Comparison of ENCODE assay signal across 8 cellular contexts in the genomic region with DNA sequence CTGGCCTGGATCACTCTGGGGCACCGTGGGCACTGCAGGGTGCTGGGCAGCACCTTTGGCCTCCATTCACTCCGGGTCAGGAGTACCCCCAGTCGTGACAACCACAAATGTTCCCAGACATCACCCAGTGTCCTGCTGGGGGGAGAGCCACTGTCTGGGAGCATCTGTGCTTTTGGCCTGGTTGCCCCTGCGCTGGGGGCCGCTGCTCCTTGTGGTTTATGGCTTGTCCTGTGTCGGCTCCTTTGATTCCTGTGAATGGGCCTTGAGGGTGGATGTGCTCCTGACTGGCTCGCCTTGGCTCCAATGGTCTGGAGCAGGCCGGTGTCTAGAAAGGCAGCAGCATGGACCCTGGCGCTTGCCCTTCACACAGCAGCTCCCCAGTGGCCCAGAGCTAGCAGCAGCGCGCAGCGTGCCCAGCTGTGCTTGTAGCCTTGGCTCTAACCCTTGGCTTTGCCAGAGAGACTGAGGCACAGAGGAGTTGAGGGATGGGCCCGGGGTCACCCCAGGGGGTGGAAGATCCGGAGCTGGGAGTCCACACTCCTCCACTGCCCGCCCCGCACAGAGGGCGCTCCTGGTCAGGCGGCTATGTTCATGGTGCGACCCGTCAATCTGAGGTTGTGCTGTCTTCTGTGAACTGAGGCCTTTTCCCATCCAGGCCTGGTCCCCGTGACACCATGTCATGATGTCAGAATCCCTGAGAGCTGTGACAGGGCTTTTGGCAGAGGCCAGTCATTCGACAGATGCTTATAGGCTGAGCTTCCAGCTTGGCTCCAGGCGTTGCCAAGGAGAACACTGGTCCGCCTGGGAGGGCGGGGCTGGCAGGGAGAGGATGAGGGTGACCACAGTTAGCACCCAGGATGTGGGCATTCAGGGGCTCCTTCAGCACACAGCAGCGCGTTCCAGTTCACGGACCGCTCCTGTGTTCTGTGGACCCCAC. TPM values are rescaled to one million over a fixed set of nuclear protein-coding genes. Genes with fewer than 3 reads are reported as not detected.
A peak's percentile ranks its signal among the peaks of the same experiment; 100 is the strongest.
DNase-seq lines count a peak whose midpoint lies in the region; ATAC-seq, FAIRE-seq and TF ChIP-seq lines count a peak whose summit lies in the region.

No MANE protein-coding gene starts in this region.

- POLR2A ChIA-PET in GM10248 (lab: Yijun Ruan, JAX), result no interaction called here

- no peak for DNase-seq in activated naive CD4-positive, alpha-beta T cell treated with anti-CD3 and anti-CD28 coated beads for 36 hours
- no peak for DNase-seq in activated naive CD4-positive, alpha-beta T cell (lab: John Stamatoyannopoulos, UW)
- DNase-seq in cerebellar nuclear complex (lab: John Stamatoyannopoulos, UW) (peak; percentile 36 to 71), memory B cell (ENCODE audit: low spot score in 2 of 2) (no peak), GM12891 (ENCODE audit: insufficient read length, low spot score) (no peak), GM10248 (ENCODE audit: extremely low spot score) (no peak), NCI-H1105 treated with DMSO at 0.1 percent for 48 hours (lab: John Stamatoyannopoulos, UW) (no peak)

- H3K9me3 Mint-ChIP-seq in activated naive CD4-positive, alpha-beta T cell treated with anti-CD3 and anti-CD28 coated beads for 36 hours, result no peaks in the 10 kb centered on the region
- no peaks in the 10 kb centered on the region for H3K9me3 Mint-ChIP-seq in memory B cell

- H3K27ac Mint-ChIP-seq in activated naive CD4-positive, alpha-beta T cell treated with anti-CD3 and anti-CD28 coated beads for 36 hours, result peak overlapping the region; percentile 73
- no peak overlapping the region for H3K27ac Mint-ChIP-seq in memory B cell

- no peaks in the 10 kb centered on the region for H3K27me3 Mint-ChIP-seq in activated naive CD4-positive, alpha-beta T cell treated with anti-CD3 and anti-CD28 coated beads for 36 hours (ENCODE audit: low read depth)
- no peaks in the 10 kb centered on the region for H3K27me3 Mint-ChIP-seq in memory B cell

- no peak for TF ChIP-seq POLR2A in GM12891 (IDR thresholded peaks at IDR 0.05; ENCODE audit: low read depth, low read length)

- ATAC-seq in memory B cell (ENCODE audit: low read depth), result no peak
- ATAC-seq in HG03159 (IDR thresholded peaks at IDR 0.05; ENCODE audit: unreplicated experiment), result no peak

- peaks cover 74% of the 10 kb centered on the region for H3K4me1 Mint-ChIP-seq in activated naive CD4-positive, alpha-beta T cell treated with anti-CD3 and anti-CD28 coated beads for 36 hours (ENCODE audit: low read depth)
- H3K4me1 Mint-ChIP-seq in memory B cell, result peaks cover 37% of the 10 kb centered on the region

- FAIRE-seq in GM12891 (lab: Jason Lieb, UNC), result no peak

- H3K36me3 Mint-ChIP-seq in activated naive CD4-positive, alpha-beta T cell treated with anti-CD3 and anti-CD28 coated beads for 36 hours (ENCODE audit: low read depth), result peaks cover 25% of the 10 kb centered on the region
- no peaks in the 10 kb centered on the region for H3K36me3 Mint-ChIP-seq in memory B cell

- CTCF ChIA-PET in activated naive CD4-positive, alpha-beta T cell treated with anti-CD3 and anti-CD28 coated beads for 36 hours (lab: Charles Lee), result no interaction called here
- CTCF ChIA-PET in GM10248 (lab: Yijun Ruan, JAX), result interaction anchor here (1.0 kb wide), 1 partner anchor 15 kb away, joined by 3 read pairs; no protein-coding TSS in a partner anchor

- intact Hi-C loops in activated naive CD4-positive, alpha-beta T cell treated with anti-CD3 and anti-CD28 coated beads for 36 hours (cut with micrococcal nuclease), result no loop called here

- no peak for TF ChIP-seq CTCF in GM10248 (IDR thresholded peaks at IDR 0.05; ENCODE audit: control extremely low read depth, extremely low read depth, low read depth, missing control alignments)

- peak overlapping the region; percentile 27 for H3K4me3 Mint-ChIP-seq in activated naive CD4-positive, alpha-beta T cell treated with anti-CD3 and anti-CD28 coated beads for 36 hours
- peak overlapping the region; percentile 8 for H3K4me3 Mint-ChIP-seq in memory B cell

TF ChIP-seq in GM12891, 5 proteins besides CTCF, POLR2A, EP300 and RAD21:
- TF ChIP-seq SPI1 (IDR thresholded peaks at IDR 0.05; ENCODE audit: low read depth, low read length), result no peak
- no peak for TF ChIP-seq TAF1 (IDR thresholded peaks at IDR 0.05; ENCODE audit: low read depth, low read length)
- TF ChIP-seq PAX5 (IDR thresholded peaks at IDR 0.05; ENCODE audit: insufficient read depth, low read length, severe bottlenecking), result no peak
- no peak for TF ChIP-seq POLR2AphosphoS5 (IDR thresholded peaks at IDR 0.05; ENCODE audit: low read depth, low read length)
- no peak for TF ChIP-seq POU2F2 (IDR thresholded peaks at IDR 0.05; ENCODE audit: low read depth, low read length)

RNA-seq across cellular contexts. Expression of a gene that starts 4.1 kb away (rescaled TPM):
- 100 to 1,000 TPM; 253 to 265 TPM for total RNA-seq in activated naive CD4-positive, alpha-beta T cell treated with anti-CD3 and anti-CD28 coated beads for 36 hours
- 73.3 TPM for polyA plus RNA-seq in GM12891 (2012; ENCODE audit: low read depth, missing spikeins)

RNA-seq across cellular contexts. Expression of a gene that starts 10.2 kb away (rescaled TPM):
- total RNA-seq in activated naive CD4-positive, alpha-beta T cell treated with anti-CD3 and anti-CD28 coated beads for 36 hours, result 10 to 100 TPM; 23.5 to 25.0 TPM
- polyA plus RNA-seq in GM12891 (2012; ENCODE audit: low read depth, missing spikeins), result 28.0 TPM

RNA-seq across cellular contexts. Expression of a gene that starts 26.7 kb away (rescaled TPM):
- total RNA-seq in activated naive CD4-positive, alpha-beta T cell treated with anti-CD3 and anti-CD28 coated beads for 36 hours, result 1,000 to 10,000 TPM; 1,902 to 1,906 TPM
- 3,343 TPM for polyA plus RNA-seq in GM12891 (2012; ENCODE audit: low read depth, missing spikeins)

RNA-seq across cellular contexts. Expression of a gene that starts 27.8 kb away (rescaled TPM):
- total RNA-seq in activated naive CD4-positive, alpha-beta T cell treated with anti-CD3 and anti-CD28 coated beads for 36 hours, result 100 to 1,000 TPM; 138 to 148 TPM
- polyA plus RNA-seq in GM12891 (2012; ENCODE audit: low read depth, missing spikeins), result 82.3 TPM

RNA-seq across cellular contexts. Expression of a gene that starts 38.4 kb away (rescaled TPM):
- total RNA-seq in activated naive CD4-positive, alpha-beta T cell treated with anti-CD3 and anti-CD28 coated beads for 36 hours, result under 1 TPM; 0.07 to 0.12 TPM
- 0.14 TPM for polyA plus RNA-seq in GM12891 (2012; ENCODE audit: low read depth, missing spikeins)

Comparison
In these comparisons a context has a peak if more than half of its experiments do, and no peak if none do; other contexts are left out.
1. DNase-seq: peak in cerebellar nuclear complex (2 of 2); none in activated naive CD4-positive, alpha-beta T cell treated with anti-CD3 and anti-CD28 coated beads for 36 hours (single experiment), activated naive CD4-positive, alpha-beta T cell (0 of 4), memory B cell (0 of 2), GM12891 (single experiment), GM10248 (single experiment) and NCI-H1105 treated with DMSO at 0.1 percent for 48 hours (single experiment).